ENCODE assay signal across 8 cellular contexts in the genomic region with DNA sequence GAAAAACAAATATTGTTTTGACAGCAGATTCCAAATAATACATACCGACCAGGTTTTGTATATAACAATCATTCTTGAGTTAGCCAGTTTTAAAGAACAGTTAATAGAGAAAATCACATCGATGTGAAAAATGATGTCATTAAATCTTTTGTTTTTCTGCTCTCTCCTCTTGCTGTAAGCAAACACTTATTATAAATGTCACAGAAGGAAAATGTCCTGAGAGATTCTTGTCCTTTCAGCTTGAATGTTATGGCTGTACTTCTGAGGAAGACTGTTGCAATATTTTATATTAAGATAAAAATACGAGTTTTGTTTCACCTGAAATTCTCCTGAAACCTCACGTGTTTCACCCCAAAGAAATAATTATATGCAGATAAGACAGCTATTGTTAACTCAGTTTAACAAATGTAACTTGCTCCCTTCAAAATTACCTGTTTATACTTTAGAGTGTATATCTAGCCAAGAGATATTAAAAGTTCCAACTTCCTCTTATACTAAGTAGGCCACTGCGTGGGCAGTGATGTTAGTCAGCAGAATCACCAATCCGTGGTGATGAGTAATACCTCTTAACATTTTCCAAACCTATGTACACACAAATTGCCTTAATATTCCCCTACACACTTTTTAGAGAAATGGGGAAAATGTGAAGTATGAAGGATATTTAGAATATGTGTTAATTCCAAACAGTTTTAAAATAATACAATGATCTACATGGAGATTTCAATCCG.
DNase-seq lines count a peak whose midpoint lies in the region; ATAC-seq and TF ChIP-seq lines count a peak whose summit lies in the region.

No MANE protein-coding gene starts in this region.

- no peaks in the 10 kb centered on the region for H3K9me3 Mint-ChIP-seq in stimulated activated memory B cell treated with anti-CD40 and anti-IgM and Interleukin-4, amounts not matched to agents 10 μg/mL and 1 μg/mL and 100 μg/mL, for 72 hours

- DNase-seq in AG10803 (ENCODE audit: low read depth) (peak; percentile 92), SW 1271 (lab: John Stamatoyannopoulos, UW) (peak; percentile 51 to 55), iris pigment epithelial cell (ENCODE audit: low read depth) (peak; percentile 98), GM20000 (ENCODE audit: low spot score) (no peak), COR-L47 (lab: John Stamatoyannopoulos, UW) (no peak), prostate gland (ENCODE audit: low spot score) (no peak)

- H3K4me1 Mint-ChIP-seq in stimulated activated memory B cell treated with anti-CD40 and anti-IgM and Interleukin-4, amounts not matched to agents 10 μg/mL and 1 μg/mL and 100 μg/mL, for 72 hours = no peaks in the 10 kb centered on the region

- WGBS in prostate gland = 45% methylated on average over 7 of the region's 7 CpGs

- H3K27ac Mint-ChIP-seq in stimulated activated memory B cell treated with anti-CD40 and anti-IgM and Interleukin-4, amounts not matched to agents 10 μg/mL and 1 μg/mL and 100 μg/mL, for 72 hours = no peak overlapping the region

- no peaks in the 10 kb centered on the region for H3K27me3 ChIP-seq in prostate gland (replicated peaks; ENCODE audit: insufficient read depth)

- intact Hi-C loops in prostate gland (cut with DNase I) = no loop called here

- no peak for TF ChIP-seq POLR2A in prostate gland (IDR thresholded peaks at IDR 0.05)

- ATAC-seq in stimulated activated memory B cell treated with anti-CD40 and anti-IgM and Interleukin-4, amounts not matched to agents 10 μg/mL and 1 μg/mL and 100 μg/mL, for 72 hours = no peak

- H3K4me1 ChIP-seq in HEK293 (ENCODE audit: control insufficient read depth, insufficient read depth, low read length) (no peaks in the 10 kb centered on the region), prostate gland (replicated peaks) (no peaks in the 10 kb centered on the region)

- H3K4me3 Mint-ChIP-seq in stimulated activated memory B cell treated with anti-CD40 and anti-IgM and Interleukin-4, amounts not matched to agents 10 μg/mL and 1 μg/mL and 100 μg/mL, for 72 hours = no peak overlapping the region

- H3K4me3 ChIP-seq in AG10803 (ENCODE audit: low read length) (no peak overlapping the region), HEK293 (ENCODE audit: low read depth, low read length) (no peak overlapping the region), prostate gland (no peak overlapping the region)

- H3K36me3 Mint-ChIP-seq in stimulated activated memory B cell treated with anti-CD40 and anti-IgM and Interleukin-4, amounts not matched to agents 10 μg/mL and 1 μg/mL and 100 μg/mL, for 72 hours = no peaks in the 10 kb centered on the region

- TF ChIP-seq CTCF in AG10803 (conservative IDR thresholded peaks at IDR 0.05; ENCODE audit: low read length) (no peak), HEK293 (tag by site-specific recombination; IDR thresholded peaks at IDR 0.05) (no peak), GM20000 (IDR thresholded peaks at IDR 0.05; ENCODE audit: extremely low read depth, missing control alignments) (no peak), prostate gland (IDR thresholded peaks at IDR 0.05) (no peak)

- H3K9me3 ChIP-seq in HEK293 (ENCODE audit: control insufficient read depth, insufficient read depth, low read depth, low read length) (no peaks in the 10 kb centered on the region), prostate gland (no peaks in the 10 kb centered on the region)

- CTCF ChIA-PET in HEK293 (lab: Yijun Ruan, JAX) = no interaction called here

- H3K27me3 Mint-ChIP-seq in stimulated activated memory B cell treated with anti-CD40 and anti-IgM and Interleukin-4, amounts not matched to agents 10 μg/mL and 1 μg/mL and 100 μg/mL, for 72 hours = no peaks in the 10 kb centered on the region

- POLR2A ChIA-PET in HEK293 (lab: Yijun Ruan, JAX) = no interaction called here

- H3K36me3 ChIP-seq in HEK293 (ENCODE audit: control insufficient read depth in 2 of 2, insufficient read depth in 1 of 2, low read length in 2 of 2) = no peaks in the 10 kb centered on the region
- H3K36me3 ChIP-seq in prostate gland = no peaks in the 10 kb centered on the region

- H3K27ac ChIP-seq in HEK293 (ENCODE audit: extremely low read depth, low read depth, low read length) = no peak overlapping the region
- H3K27ac ChIP-seq in prostate gland = no peak overlapping the region

TF ChIP-seq in HEK293, 187 proteins besides CTCF, POLR2A, EP300 and RAD21:
- no peak for TF ChIP-seq GLIS1 (tag by site-specific recombination; IDR thresholded peaks at IDR 0.05)
- TF ChIP-seq, protein P1, sequence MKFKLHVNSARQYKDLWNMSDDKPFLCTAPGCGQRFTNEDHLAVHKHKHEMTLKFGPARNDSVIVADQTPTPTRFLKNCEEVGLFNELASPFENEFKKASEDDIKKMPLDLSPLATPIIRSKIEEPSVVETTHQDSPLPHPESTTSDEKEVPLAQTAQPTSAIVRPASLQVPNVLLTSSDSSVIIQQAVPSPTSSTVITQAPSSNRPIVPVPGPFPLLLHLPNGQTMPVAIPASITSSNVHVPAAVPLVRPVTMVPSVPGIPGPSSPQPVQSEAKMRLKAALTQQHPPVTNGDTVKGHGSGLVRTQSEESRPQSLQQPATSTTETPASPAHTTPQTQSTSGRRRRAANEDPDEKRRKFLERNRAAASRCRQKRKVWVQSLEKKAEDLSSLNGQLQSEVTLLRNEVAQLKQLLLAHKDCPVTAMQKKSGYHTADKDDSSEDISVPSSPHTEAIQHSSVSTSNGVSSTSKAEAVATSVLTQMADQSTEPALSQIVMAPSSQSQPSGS (tag by site-specific recombination; IDR thresholded peaks at IDR 0.05; ENCODE audit: low read depth) = 0 out of 2 replicates have a peak, but pooled peaks have one; percentile 26

Comparison
In these comparisons a context has a peak if more than half of its experiments do, and no peak if none do; other contexts are left out.
1. DNase-seq: peak in AG10803 (single experiment), SW 1271 (2 of 2) and iris pigment epithelial cell (single experiment); none in GM20000 (single experiment), COR-L47 (single experiment) and prostate gland (single experiment).